1 cellular context compared by ENCODE assay signal in genomic region chr19:54115071-54116063, GRCh38.
TF ChIP-seq lines count a peak whose summit lies in the region.

TSS of gene PRPF31 (plus strand) at chr19:54115754. CDS start at chr19:54118279, 2,525 bp downstream.
TSS of gene TFPT (minus strand) at chr19:54115657. CDS start at chr19:54115269, 388 bp downstream.

TF ChIP-seq in HepG2, 621 proteins besides CTCF, POLR2A, EP300 and RAD21 (continued from another document and continues in another):
- TF ChIP-seq ZNF318 (CRISPR knock-in tag; IDR thresholded peaks at IDR 0.05), result peak; percentile 32; the same call in 1 of the 2 replicates
- no peak for TF ChIP-seq HMGA1 (CRISPR knock-in tag; conservative IDR thresholded peaks at IDR 0.05)
- peak; percentile 82; the same call in 1 of the 2 replicates for TF ChIP-seq POLR2AphosphoS2 (IDR thresholded peaks at IDR 0.05; ENCODE audit: low read depth, low read length)
- no peak for TF ChIP-seq HNRNPLL (IDR thresholded peaks at IDR 0.05; ENCODE audit: low read depth, low read length, poor library complexity, severe bottlenecking)
- TF ChIP-seq CCAR2 (optimal IDR thresholded peaks at IDR 0.05; ENCODE audit: low read depth, low read length), result peak; percentile 93
- no peak for TF ChIP-seq ATF6 (CRISPR knock-in tag; conservative IDR thresholded peaks at IDR 0.05)
- TF ChIP-seq KMT2A (CRISPR knock-in tag; IDR thresholded peaks at IDR 0.05), result peak; percentile 61; the same call in 1 of the 2 replicates
- TF ChIP-seq THAP7 (CRISPR knock-in tag; IDR thresholded peaks at IDR 0.05), result no peak
- no peak for TF ChIP-seq ZNF512 (CRISPR knock-in tag; IDR thresholded peaks at IDR 0.05)
- peak; percentile 76; the same call in 1 of the 2 replicates for TF ChIP-seq ZBTB38 (CRISPR knock-in tag; IDR thresholded peaks at IDR 0.05)
- TF ChIP-seq MXD3 (CRISPR knock-in tag; IDR thresholded peaks at IDR 0.05), result 0 out of 2 replicates have a peak, but pooled peaks have one; percentile 52
- TF ChIP-seq TFDP1 (CRISPR knock-in tag; IDR thresholded peaks at IDR 0.05; ENCODE audit: borderline replicate concordance), result peak; percentile 78
- no peak for TF ChIP-seq REXO4 (CRISPR knock-in tag; IDR thresholded peaks at IDR 0.05; ENCODE audit: borderline replicate concordance)
- no peak for TF ChIP-seq MAFG (CRISPR knock-in tag; IDR thresholded peaks at IDR 0.05)
- no peak for TF ChIP-seq KDM6A (CRISPR knock-in tag; IDR thresholded peaks at IDR 0.05; ENCODE audit: low read depth)
- TF ChIP-seq CSRNP1 (CRISPR knock-in tag; IDR thresholded peaks at IDR 0.05), result no peak
- no peak for TF ChIP-seq PRMT3 (CRISPR knock-in tag; IDR thresholded peaks at IDR 0.05; ENCODE audit: borderline replicate concordance, low read depth)
- TF ChIP-seq TERF1 (CRISPR knock-in tag; IDR thresholded peaks at IDR 0.05), result no peak
- 0 out of 2 replicates have a peak, but pooled peaks have one; percentile 66 for TF ChIP-seq TP53 (CRISPR knock-in tag; conservative IDR thresholded peaks at IDR 0.05)
- TF ChIP-seq IKZF1 (IDR thresholded peaks at IDR 0.05), result no peak
- TF ChIP-seq ARNT2 (CRISPR knock-in tag; IDR thresholded peaks at IDR 0.05; ENCODE audit: low read depth), result no peak; the same call in none of the 2 replicates
- TF ChIP-seq MTERF4 (CRISPR knock-in tag; IDR thresholded peaks at IDR 0.05), result 0 out of 2 replicates have a peak, but pooled peaks have one; percentile 54
- TF ChIP-seq ZFAT (CRISPR knock-in tag; conservative IDR thresholded peaks at IDR 0.05), result no peak
- no peak for TF ChIP-seq STAG1 (CRISPR knock-in tag; IDR thresholded peaks at IDR 0.05)
- TF ChIP-seq GRHL1 (CRISPR knock-in tag; conservative IDR thresholded peaks at IDR 0.05), result no peak
- no peak for TF ChIP-seq SP1 (IDR thresholded peaks at IDR 0.05)
- peak; percentile 90 for TF ChIP-seq SP1 (CRISPR knock-in tag; IDR thresholded peaks at IDR 0.05)
- TF ChIP-seq TAF15 (IDR thresholded peaks at IDR 0.05; ENCODE audit: low read depth, low read length, poor library complexity, severe bottlenecking), result no peak
- no peak for TF ChIP-seq NR0B2 (CRISPR knock-in tag; IDR thresholded peaks at IDR 0.05)
- TF ChIP-seq ATF2 (CRISPR knock-in tag; IDR thresholded peaks at IDR 0.05), result peak; percentile 70; the same call in 1 of the 2 replicates
- TF ChIP-seq POLR2AphosphoS5 (IDR thresholded peaks at IDR 0.05; ENCODE audit: low read depth, low read length), result peak; percentile 96
- no peak for TF ChIP-seq SRSF1 (optimal IDR thresholded peaks at IDR 0.05; ENCODE audit: low read depth, low read length)
- no peak for TF ChIP-seq SMAD9 (CRISPR knock-in tag; IDR thresholded peaks at IDR 0.05)
- TF ChIP-seq ZNF124 (CRISPR knock-in tag; IDR thresholded peaks at IDR 0.05), result peak; percentile 15; the same call in 1 of the 2 replicates
